18 cellular contexts compared by ENCODE assay signal in the genomic region with DNA sequence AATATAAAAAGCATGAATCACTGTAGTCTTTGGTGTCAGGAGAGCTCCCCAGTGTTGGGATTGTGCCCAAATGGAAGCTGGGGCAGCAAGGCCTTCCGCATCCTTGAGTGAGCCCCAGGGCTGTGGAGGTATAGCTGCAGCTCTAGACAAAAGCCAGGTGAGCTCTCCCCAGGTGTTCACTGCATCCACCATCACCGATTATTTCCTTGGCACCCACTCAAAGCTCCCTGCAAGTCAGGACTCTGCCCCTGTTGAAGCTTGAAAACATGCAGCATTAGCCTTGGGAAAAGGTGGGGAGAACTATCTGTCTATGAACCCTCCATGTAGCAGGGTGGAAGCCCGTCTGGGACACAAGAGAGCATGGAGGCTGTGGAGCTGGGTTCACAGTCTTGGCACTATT.
DNase-seq lines count a peak whose midpoint lies in the region; ATAC-seq and TF ChIP-seq lines count a peak whose summit lies in the region.
"Had no signal": no experiment of that assay in that cellular context is flagged by ENCODE, and none has a peak within 500 bp of the region (broad histone marks: within the 10 kb centered on the region; RNA-seq: fewer than 3 reads in every experiment).

No MANE protein-coding gene starts in this region.

- no peaks in the 10 kb centered on the region for H3K79me1 ChIP-seq in mesenchymal stem cell (replicated peaks; ENCODE audit: low read length, poor library complexity, severe bottlenecking)

- no peaks in the 10 kb centered on the region for H3K27me3 ChIP-seq in RWPE2 (ENCODE audit: insufficient read depth, poor library complexity, severe bottlenecking)
- H3K27me3 ChIP-seq in foreskin keratinocyte: no peaks in the 10 kb centered on the region
- H3K27me3 ChIP-seq in mesenchymal stem cell (ENCODE audit: control insufficient read depth in 1 of 2, insufficient read depth in 1 of 2, low read length in 2 of 2): peaks cover 0 to 33% of the 10 kb centered on the region in 2 experiments
- H3K27me3 ChIP-seq: BE2C had no signal

- no peak overlapping the region for H2BK5ac ChIP-seq in mesenchymal stem cell (ENCODE audit: low read depth, low read length, poor library complexity, severe bottlenecking)

- H3K9me3 ChIP-seq in RWPE2 (ENCODE audit: severe bottlenecking): no peaks in the 10 kb centered on the region
- peaks cover 3% of the 10 kb centered on the region for H3K9me3 ChIP-seq in mesenchymal stem cell (ENCODE audit: control insufficient read depth, low read length)
- H3K9me3 ChIP-seq: BE2C had no signal

- no peaks in the 10 kb centered on the region for H3K36me3 ChIP-seq in RWPE2 (ENCODE audit: low read depth)
- no peaks in the 10 kb centered on the region for H3K36me3 ChIP-seq in mesenchymal stem cell (ENCODE audit: control insufficient read depth in 1 of 2, insufficient read depth in 2 of 2, low read depth in 1 of 2, low read length in 2 of 2)
- H3K36me3 ChIP-seq: BE2C, BLaER1 had no signal

- H3K18ac ChIP-seq in mesenchymal stem cell (ENCODE audit: low read depth in 1 of 2, low read length in 2 of 2): peak overlapping the region in 1 of 2 experiments; percentile 37

- H4K91ac ChIP-seq in mesenchymal stem cell (ENCODE audit: low read length): peak overlapping the region; percentile 57

- no peak overlapping the region for H3K4me2 ChIP-seq in mesenchymal stem cell (ENCODE audit: low read length, poor library complexity, severe bottlenecking)
- H3K4me2 ChIP-seq: BLaER1 had no signal

- no peak overlapping the region for H3K27ac ChIP-seq in RWPE2 (ENCODE audit: poor library complexity, severe bottlenecking)
- no peak overlapping the region for H3K27ac ChIP-seq in foreskin keratinocyte
- no peak overlapping the region for H3K27ac ChIP-seq in mesenchymal stem cell (ENCODE audit: low read length, poor library complexity, severe bottlenecking)
- H3K27ac ChIP-seq: BLaER1 had no signal

- no peak overlapping the region for H2BK120ac ChIP-seq in mesenchymal stem cell (ENCODE audit: low read depth, low read length)

- WGBS in mesenchymal stem cell: 98% methylated on average over 2 of the region's 3 CpGs

- peak overlapping the region in 1 of 2 experiments; percentile 76 for H3K4ac ChIP-seq in mesenchymal stem cell (ENCODE audit: low read depth in 1 of 2, low read length in 2 of 2)

- peak overlapping the region; percentile 52 to 97 for H2BK12ac ChIP-seq in mesenchymal stem cell (ENCODE audit: low read length in 2 of 2)

- H3K9ac ChIP-seq in mesenchymal stem cell (ENCODE audit: low read length): no peak overlapping the region
- H3K9ac ChIP-seq: BLaER1 had no signal

- H3K14ac ChIP-seq in mesenchymal stem cell (ENCODE audit: low read length in 2 of 2): no peak overlapping the region

- TF ChIP-seq CTCF in RWPE2 (IDR thresholded peaks at IDR 0.05; ENCODE audit: poor library complexity, severe bottlenecking) (no peak), foreskin keratinocyte (conservative IDR thresholded peaks at IDR 0.05) (no peak)

- intact Hi-C loops in sciatic nerve (cut with DNase I) (no loop called here), left ventricle myocardium superior (cut with micrococcal nuclease) (no loop called here)

- no peak overlapping the region for H4K8ac ChIP-seq in mesenchymal stem cell (ENCODE audit: low read length)

- no peak for ATAC-seq in RWPE2 (ENCODE audit: low read depth)
- ATAC-seq in foreskin keratinocyte: peak; percentile 31
- no peak for ATAC-seq in sciatic nerve
- ATAC-seq in left ventricle myocardium superior: no peak
- no peak for ATAC-seq in HG03196 (IDR thresholded peaks at IDR 0.05; ENCODE audit: unreplicated experiment)
- ATAC-seq: CD8-positive, alpha-beta T cell had no signal

- no peak overlapping the region for H3K23ac ChIP-seq in mesenchymal stem cell (ENCODE audit: low read length in 2 of 2)

- peak; percentile 33 for DNase-seq in NCI-H345 (lab: John Stamatoyannopoulos, UW)
- DNase-seq in NCI-H345 treated with DMSO at 0.1 percent for 48 hours (lab: John Stamatoyannopoulos, UW; ENCODE audit: unreplicated experiment): no peak
- peak; percentile 57 for DNase-seq in RWPE2 (ENCODE audit: low spot score)
- peak; percentile 44 to 74 for DNase-seq in foreskin keratinocyte
- DNase-seq in mesenchymal stem cell: no peak
- no peak for DNase-seq in sciatic nerve (ENCODE audit: low spot score)
- DNase-seq in left ventricle myocardium superior: no peak
- DNase-seq: 8988T; ACHN; BE2C; C1 segment of cervical spinal cord; Calu3; CD4-positive, alpha-beta T cell; CD8-positive, alpha-beta T cell; GF-D8 had no signal

- H3K4me3 ChIP-seq in RWPE2 (ENCODE audit: severe bottlenecking) (no peak overlapping the region), mesenchymal stem cell (ENCODE audit: insufficient read depth in 1 of 2, low read depth in 1 of 2, low read length in 2 of 2) (no peak overlapping the region)
- H3K4me3 ChIP-seq: BLaER1 had no signal

- H2AK5ac ChIP-seq in mesenchymal stem cell (ENCODE audit: low read length, severe bottlenecking): no peak overlapping the region

- H3K4me1 ChIP-seq in RWPE2 (ENCODE audit: insufficient read depth, poor library complexity, severe bottlenecking) (peaks cover 18% of the 10 kb centered on the region), foreskin keratinocyte (peaks cover 20% of the 10 kb centered on the region), mesenchymal stem cell (ENCODE audit: control insufficient read depth, insufficient read depth, low read depth, low read length) (peaks cover 10% of the 10 kb centered on the region)
- H3K4me1 ChIP-seq: BE2C, Caco-2 had no signal

- no peak overlapping the region for H2AFZ ChIP-seq in mesenchymal stem cell (ENCODE audit: low read depth, low read length)

- peak overlapping the region; percentile 12 for H2BK15ac ChIP-seq in mesenchymal stem cell (ENCODE audit: low read depth, poor library complexity, severe bottlenecking)

Comparison
In these comparisons a context has a peak if more than half of its experiments do, and no peak if none do; other contexts are left out.
1. DNase-seq: peak in NCI-H345 (single experiment), RWPE2 (single experiment) and foreskin keratinocyte (2 of 2); none in NCI-H345 treated with DMSO at 0.1 percent for 48 hours (single experiment), mesenchymal stem cell (single experiment), sciatic nerve (single experiment) and left ventricle myocardium superior (single experiment).